2 cellular contexts compared by ENCODE assay signal in genomic region chr4:73653695-73654106, GRCh38.
TF ChIP-seq lines count a peak whose summit lies in the region.

No MANE protein-coding gene starts in this region.

TF ChIP-seq in HCT116, 20 proteins besides CTCF, POLR2A, EP300 and RAD21 (continued from another document):
- TF ChIP-seq ZBTB33 (IDR thresholded peaks at IDR 0.05; ENCODE audit: extremely low read depth, insufficient replicate concordance, low read length) (no peak), EZH2phosphoT487 (IDR thresholded peaks at IDR 0.05; ENCODE audit: borderline replicate concordance) (no peak), EZH2 (IDR thresholded peaks at IDR 0.05) (no peak)

TF ChIP-seq in neural cell, 6 proteins besides CTCF, POLR2A, EP300 and RAD21 (continued from another document):
- TF ChIP-seq, protein P1, sequence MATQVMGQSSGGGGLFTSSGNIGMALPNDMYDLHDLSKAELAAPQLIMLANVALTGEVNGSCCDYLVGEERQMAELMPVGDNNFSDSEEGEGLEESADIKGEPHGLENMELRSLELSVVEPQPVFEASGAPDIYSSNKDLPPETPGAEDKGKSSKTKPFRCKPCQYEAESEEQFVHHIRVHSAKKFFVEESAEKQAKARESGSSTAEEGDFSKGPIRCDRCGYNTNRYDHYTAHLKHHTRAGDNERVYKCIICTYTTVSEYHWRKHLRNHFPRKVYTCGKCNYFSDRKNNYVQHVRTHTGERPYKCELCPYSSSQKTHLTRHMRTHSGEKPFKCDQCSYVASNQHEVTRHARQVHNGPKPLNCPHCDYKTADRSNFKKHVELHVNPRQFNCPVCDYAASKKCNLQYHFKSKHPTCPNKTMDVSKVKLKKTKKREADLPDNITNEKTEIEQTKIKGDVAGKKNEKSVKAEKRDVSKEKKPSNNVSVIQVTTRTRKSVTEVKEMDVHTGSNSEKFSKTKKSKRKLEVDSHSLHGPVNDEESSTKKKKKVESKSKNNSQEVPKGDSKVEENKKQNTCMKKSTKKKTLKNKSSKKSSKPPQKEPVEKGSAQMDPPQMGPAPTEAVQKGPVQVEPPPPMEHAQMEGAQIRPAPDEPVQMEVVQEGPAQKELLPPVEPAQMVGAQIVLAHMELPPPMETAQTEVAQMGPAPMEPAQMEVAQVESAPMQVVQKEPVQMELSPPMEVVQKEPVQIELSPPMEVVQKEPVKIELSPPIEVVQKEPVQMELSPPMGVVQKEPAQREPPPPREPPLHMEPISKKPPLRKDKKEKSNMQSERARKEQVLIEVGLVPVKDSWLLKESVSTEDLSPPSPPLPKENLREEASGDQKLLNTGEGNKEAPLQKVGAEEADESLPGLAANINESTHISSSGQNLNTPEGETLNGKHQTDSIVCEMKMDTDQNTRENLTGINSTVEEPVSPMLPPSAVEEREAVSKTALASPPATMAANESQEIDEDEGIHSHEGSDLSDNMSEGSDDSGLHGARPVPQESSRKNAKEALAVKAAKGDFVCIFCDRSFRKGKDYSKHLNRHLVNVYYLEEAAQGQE (IDR thresholded peaks at IDR 0.05; ENCODE audit: borderline replicate concordance), result no peak
- TF ChIP-seq MXI1 (conservative IDR thresholded peaks at IDR 0.05; ENCODE audit: poor library complexity, severe bottlenecking), result no peak
